1 cellular context compared by ENCODE assay signal in genomic region chr9:33473643-33474352, GRCh38.
TF ChIP-seq lines count a peak whose summit lies in the region.

Gene NOL6 (minus strand): TSS chr9:33473924. CDS start chr9:33473842, 82 bp downstream.

TF ChIP-seq in HepG2, 621 proteins besides CTCF, POLR2A, EP300 and RAD21 (continued from another document and continues in another):
- peak; percentile 71; the same call in 1 of the 2 replicates for TF ChIP-seq IKZF5 (CRISPR knock-in tag; IDR thresholded peaks at IDR 0.05)
- TF ChIP-seq HOMEZ (CRISPR knock-in tag; IDR thresholded peaks at IDR 0.05; ENCODE audit: low read depth), result peak; percentile 77
- no peak for TF ChIP-seq POLR2AphosphoS2 (IDR thresholded peaks at IDR 0.05; ENCODE audit: low read depth, low read length)
- TF ChIP-seq KAT8 (CRISPR knock-in tag; IDR thresholded peaks at IDR 0.05), result peak; percentile 98
- TF ChIP-seq ZNF777 (CRISPR knock-in tag; IDR thresholded peaks at IDR 0.05), result no peak
- TF ChIP-seq ARID4A (CRISPR knock-in tag; IDR thresholded peaks at IDR 0.05; ENCODE audit: borderline replicate concordance), result peak; percentile 99
- TF ChIP-seq POLR2AphosphoS5 (IDR thresholded peaks at IDR 0.05; ENCODE audit: low read depth, low read length), result peak; percentile 91
- peak; percentile 96 for TF ChIP-seq THAP11 (CRISPR knock-in tag; IDR thresholded peaks at IDR 0.05)
- TF ChIP-seq ZNF543 (CRISPR knock-in tag; IDR thresholded peaks at IDR 0.05), result 0 out of 2 replicates have a peak, but pooled peaks have one; percentile 16
- 0 out of 2 replicates have a peak, but pooled peaks have one; percentile 38 for TF ChIP-seq ZNF619 (CRISPR knock-in tag; IDR thresholded peaks at IDR 0.05)
- 0 out of 2 replicates have a peak, but pooled peaks have one; percentile 24 for TF ChIP-seq ZNF766 (CRISPR knock-in tag; IDR thresholded peaks at IDR 0.05; ENCODE audit: borderline replicate concordance)
- TF ChIP-seq SP2 (CRISPR knock-in tag; IDR thresholded peaks at IDR 0.05), result peak; percentile 94
- TF ChIP-seq ZNF768 (CRISPR knock-in tag; IDR thresholded peaks at IDR 0.05), result 0 out of 2 replicates have a peak, but pooled peaks have one; percentile 23
- peak; percentile 90; the same call in 1 of the 2 replicates for TF ChIP-seq MYC (CRISPR knock-in tag; IDR thresholded peaks at IDR 0.05; ENCODE audit: borderline replicate concordance)
- 0 out of 2 replicates have a peak, but pooled peaks have one; percentile 47 for TF ChIP-seq ZSCAN29 (CRISPR knock-in tag; conservative IDR thresholded peaks at IDR 0.05)
- peak; percentile 66; the same call in 1 of the 2 replicates for TF ChIP-seq ZZZ3 (CRISPR knock-in tag; IDR thresholded peaks at IDR 0.05; ENCODE audit: borderline replicate concordance)
- TF ChIP-seq AHR (CRISPR knock-in tag; IDR thresholded peaks at IDR 0.05), result peak; percentile 51; the same call in 1 of the 2 replicates
- no peak for TF ChIP-seq TOPORS (CRISPR knock-in tag; IDR thresholded peaks at IDR 0.05)
- peak; percentile 67; the same call in 1 of the 2 replicates for TF ChIP-seq SP1 (IDR thresholded peaks at IDR 0.05)
- TF ChIP-seq SP1 (CRISPR knock-in tag; IDR thresholded peaks at IDR 0.05), result peak; percentile 98
- peak; percentile 23 for TF ChIP-seq ZBTB25 (CRISPR knock-in tag; IDR thresholded peaks at IDR 0.05)
- TF ChIP-seq MAFK (conservative IDR thresholded peaks at IDR 0.05 in 1 of 2, IDR thresholded peaks at IDR 0.05 in 1 of 2; ENCODE audit: low read length in 2 of 2), result no peak
- TF ChIP-seq CHD2 (IDR thresholded peaks at IDR 0.05; ENCODE audit: low read depth, low read length), result peak; percentile 37; the same call in 1 of the 2 replicates
- TF ChIP-seq RELA (CRISPR knock-in tag; IDR thresholded peaks at IDR 0.05), result 0 out of 2 replicates have a peak, but pooled peaks have one; percentile 44
- TF ChIP-seq ZBTB42 (CRISPR knock-in tag; IDR thresholded peaks at IDR 0.05), result no peak
- no peak for TF ChIP-seq HOXD1 (CRISPR knock-in tag; IDR thresholded peaks at IDR 0.05)
- no peak for TF ChIP-seq LCORL (IDR thresholded peaks at IDR 0.05)
- TF ChIP-seq LCORL (CRISPR knock-in tag; IDR thresholded peaks at IDR 0.05), result no peak
- peak; percentile 71; the same call in 1 of the 2 replicates for TF ChIP-seq ZNF225 (CRISPR knock-in tag; IDR thresholded peaks at IDR 0.05)
- no peak for TF ChIP-seq ZNF138 (CRISPR knock-in tag; IDR thresholded peaks at IDR 0.05; ENCODE audit: low read depth)
- peak; percentile 66; the same call in 1 of the 2 replicates for TF ChIP-seq KDM2A (CRISPR knock-in tag; IDR thresholded peaks at IDR 0.05; ENCODE audit: borderline replicate concordance, low read depth)
- peak; percentile 87 for TF ChIP-seq MNT (IDR thresholded peaks at IDR 0.05)
- TF ChIP-seq USF2 (IDR thresholded peaks at IDR 0.05; ENCODE audit: low read depth, low read length), result peak; percentile 73
- TF ChIP-seq USF2 (CRISPR knock-in tag; IDR thresholded peaks at IDR 0.05; ENCODE audit: borderline replicate concordance), result peak; percentile 75; the same call in 1 of the 2 replicates
- TF ChIP-seq ZSCAN31 (CRISPR knock-in tag; IDR thresholded peaks at IDR 0.05; ENCODE audit: low read depth), result 0 out of 2 replicates have a peak, but pooled peaks have one; percentile 40
- peak; percentile 19 to 42; a peak in 2 of 4 replicates for TF ChIP-seq HMGXB4 (CRISPR knock-in tag; IDR thresholded peaks at IDR 0.05; ENCODE audit: borderline replicate concordance in 1 of 2, low read depth in 1 of 2)
- peak; percentile 94; the same call in 1 of the 2 replicates for TF ChIP-seq MXD3 (CRISPR knock-in tag; IDR thresholded peaks at IDR 0.05)
- 0 out of 2 replicates have a peak, but pooled peaks have one; percentile 62 for TF ChIP-seq LBX2 (CRISPR knock-in tag; IDR thresholded peaks at IDR 0.05; ENCODE audit: borderline replicate concordance)
- peak; percentile 29; the same call in 1 of the 2 replicates for TF ChIP-seq ZNF547 (CRISPR knock-in tag; IDR thresholded peaks at IDR 0.05)
- peak; percentile 70 for TF ChIP-seq KDM5B (CRISPR knock-in tag; IDR thresholded peaks at IDR 0.05; ENCODE audit: borderline replicate concordance)
- peak; percentile 88 for TF ChIP-seq POLR2G (IDR thresholded peaks at IDR 0.05; ENCODE audit: low read depth, low read length)
- TF ChIP-seq REPIN1 (CRISPR knock-in tag; IDR thresholded peaks at IDR 0.05; ENCODE audit: borderline replicate concordance, low read depth), result 0 out of 2 replicates have a peak, but pooled peaks have one; percentile 11
- TF ChIP-seq ZFP37 (CRISPR knock-in tag; IDR thresholded peaks at IDR 0.05; ENCODE audit: borderline replicate concordance), result peak; percentile 23; the same call in 1 of the 2 replicates
- no peak for TF ChIP-seq FOSL1 (CRISPR knock-in tag; IDR thresholded peaks at IDR 0.05; ENCODE audit: borderline replicate concordance)
- 0 out of 2 replicates have a peak, but pooled peaks have one; percentile 41 for TF ChIP-seq TFAP4 (IDR thresholded peaks at IDR 0.05; ENCODE audit: borderline replicate concordance, low read depth)
- TF ChIP-seq ARID3A (IDR thresholded peaks at IDR 0.05; ENCODE audit: low read depth, low read length), result peak; percentile 40; the same call in 1 of the 2 replicates
